Comparison of ENCODE assay signal across 20 cellular contexts in the genomic region with DNA sequence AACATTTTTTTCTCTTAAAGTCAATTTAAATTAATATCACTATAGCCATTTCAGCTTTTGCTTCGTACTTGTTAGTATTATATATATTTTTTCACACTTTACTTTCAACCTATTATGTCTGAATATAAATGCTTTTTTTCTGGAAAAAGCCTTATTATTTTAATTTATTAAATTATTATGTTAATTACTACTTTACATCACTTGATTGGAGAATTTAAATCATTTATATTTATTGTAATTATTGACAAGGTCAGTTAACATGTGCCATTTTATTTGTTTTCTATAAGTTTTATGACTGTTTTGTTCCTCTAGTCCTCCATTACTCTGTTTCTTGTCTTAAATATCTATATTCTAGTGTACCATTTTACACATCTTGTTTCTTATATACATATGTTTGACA.
DNase-seq lines count a peak whose midpoint lies in the region; ATAC-seq, FAIRE-seq and TF ChIP-seq lines count a peak whose summit lies in the region.
"Had no signal": no experiment of that assay in that cellular context is flagged by ENCODE, and none has a peak within 500 bp of the region (broad histone marks: within the 10 kb centered on the region; RNA-seq: fewer than 3 reads in every experiment).

No MANE protein-coding gene starts in this region.

- no peaks in the 10 kb centered on the region for H3K9me1 ChIP-seq in K562 (ENCODE audit: control insufficient read depth, insufficient read depth, low read length)

- in situ Hi-C loops in K562 (cut with MboI), result no loop called here

- no peak overlapping the region for H3K4me2 ChIP-seq in K562 (ENCODE audit: insufficient read depth, low read length)
- no peak overlapping the region for H3K4me2 ChIP-seq in smooth muscle cell
- H3K4me2 ChIP-seq: A549; BLaER1 treated with 17β-estradiol and CSF1 and Interleukin-3, amounts not matched to agents 10 nM and 100 nM had no signal

- no peaks in the 10 kb centered on the region for H3F3A ChIP-seq in smooth muscle cell (ENCODE audit: low read depth)

- TF ChIP-seq RAD21 in K562 (CRISPR knock-in tag; conservative IDR thresholded peaks at IDR 0.05 in 1 of 2, IDR thresholded peaks at IDR 0.05 in 1 of 2), result peak in 1 of 2 experiments; percentile 10; a peak in 1 of 4 replicates

- intact Hi-C loops in K562 (cut with micrococcal nuclease) (no loop called here), stomach (cut with DNase I; ENCODE audit: low total_unique reads) (no loop called here)

- H3K9ac ChIP-seq in K562 (ENCODE audit: insufficient read depth in 1 of 2, low read depth in 2 of 2, low read length in 2 of 2), result no peak overlapping the region
- no peak overlapping the region for H3K9ac ChIP-seq in smooth muscle cell (ENCODE audit: low read depth)
- H3K9ac ChIP-seq: BLaER1 treated with 17β-estradiol and CSF1 and Interleukin-3, amounts not matched to agents 10 nM and 100 nM had no signal

- no peak overlapping the region for H3K27ac ChIP-seq in K562 (ENCODE audit: extremely low read depth, low read depth, low read length)
- no peak overlapping the region for H3K27ac ChIP-seq in stomach
- H3K27ac ChIP-seq in smooth muscle cell (ENCODE audit: low read depth), result no peak overlapping the region
- H3K27ac ChIP-seq: 22Rv1; A549; BLaER1 treated with 17β-estradiol and CSF1 and Interleukin-3, amounts not matched to agents 10 nM and 100 nM; C4-2B had no signal

- TF ChIP-seq POLR2A in K562 (conservative IDR thresholded peaks at IDR 0.05) (no peak), stomach (IDR thresholded peaks at IDR 0.05) (no peak)

- ATAC-seq in K562, result no peak
- ATAC-seq: A549; CD8-positive, alpha-beta T cell; GM12878 had no signal

- POLR2A ChIA-PET in K562 (lab: Yijun Ruan, JAX), result no interaction called here

- no peak for TF ChIP-seq EP300 in K562 (IDR thresholded peaks at IDR 0.05; ENCODE audit: low read length)
- no peak for TF ChIP-seq EP300 in stomach (IDR thresholded peaks at IDR 0.05)

- H3K4me1 ChIP-seq in K562 (replicated peaks in 1 of 2; ENCODE audit: control insufficient read depth in 2 of 2, insufficient read depth in 2 of 2, low read length in 2 of 2) (no peaks in the 10 kb centered on the region), stomach (no peaks in the 10 kb centered on the region), smooth muscle cell (ENCODE audit: low read depth) (no peaks in the 10 kb centered on the region)
- H3K4me1 ChIP-seq: A549, Caco-2 had no signal

- BruUV-seq in K562 (replicated peaks; lab: Mats Ljungman, UMichigan), result no TSS peak

- H3K36me3 ChIP-seq in K562 (ENCODE audit: control insufficient read depth, insufficient read depth, low read length) (no peaks in the 10 kb centered on the region), stomach (no peaks in the 10 kb centered on the region), smooth muscle cell (ENCODE audit: low read depth) (no peaks in the 10 kb centered on the region)
- H3K36me3 ChIP-seq: BLaER1 treated with 17β-estradiol and CSF1 and Interleukin-3, amounts not matched to agents 10 nM and 100 nM had no signal

- no peaks in the 10 kb centered on the region for H4K20me1 ChIP-seq in K562 (replicated peaks; ENCODE audit: control insufficient read depth, insufficient read depth, low read length)
- no peaks in the 10 kb centered on the region for H4K20me1 ChIP-seq in smooth muscle cell (ENCODE audit: low read depth)
- H4K20me1 ChIP-seq: BLaER1 treated with 17β-estradiol and CSF1 and Interleukin-3, amounts not matched to agents 10 nM and 100 nM had no signal

- no peak for DNase-seq in K562 (ENCODE audit: extremely low read depth in 1 of 4, low spot score in 3 of 4)
- DNase-seq in frontal cortex (ENCODE audit: low spot score in 2 of 2), result no peak
- DNase-seq in stomach, result no peak
- no peak for DNase-seq in smooth muscle cell (lab: John Stamatoyannopoulos, UW; ENCODE audit: unreplicated experiment)
- DNase-seq: AML-193; Caco-2; Calu3; CD4-positive, alpha-beta T cell; CD8-positive, alpha-beta T cell; DMS79 treated with DMSO at 0.1 percent for 48 hours; GDM1 had no signal

- TF ChIP-seq CTCF in K562 (IDR thresholded peaks at IDR 0.05 in 2 of 3, conservative IDR thresholded peaks at IDR 0.05 in 1 of 3; ENCODE audit: insufficient read depth in 2 of 3, low read depth in 1 of 3, low read length in 3 of 3), result no peak
- TF ChIP-seq CTCF in stomach (IDR thresholded peaks at IDR 0.05), result no peak
- no peak for TF ChIP-seq CTCF in smooth muscle cell (IDR thresholded peaks at IDR 0.05; ENCODE audit: borderline replicate concordance, insufficient read depth, poor library complexity, severe bottlenecking)

- 1% methylated on average over 1 of the region's 1 CpG for WGBS in K562 (ENCODE audit: insufficient coverage, low coverage, missing lambda C conversion rate)
- WGBS in stomach, 5 donors, result 62 to 85% (median 69%) methylated on average over 1 of the region's 1 CpG
- WGBS in smooth muscle cell (ENCODE audit: low lambda C conversion rate), result 97% methylated on average over 1 of the region's 1 CpG

- CTCF ChIA-PET in K562 (lab: Yijun Ruan, JAX; ENCODE audit: low intra/inter-chr PET ratio), result no interaction called here

- H3K4me3 ChIP-seq in K562, result no peak overlapping the region
- no peak overlapping the region for H3K4me3 ChIP-seq in stomach
- H3K4me3 ChIP-seq in smooth muscle cell, result no peak overlapping the region
- H3K4me3 ChIP-seq: A549; BLaER1 treated with 17β-estradiol and CSF1 and Interleukin-3, amounts not matched to agents 10 nM and 100 nM; GM12878 had no signal

- FAIRE-seq in G401.6 (lab: Jason Lieb, UNC) (peak; percentile 73), K562 (lab: Jason Lieb, UNC) (no peak), frontal cortex (lab: Jason Lieb, UNC) (peak; percentile 63)
- FAIRE-seq: A549, D721Med, GM12878, GM12892, GM18507 had no signal

- H3K27me3 ChIP-seq in K562 (ENCODE audit: control insufficient read depth in 2 of 2, insufficient read depth in 2 of 2, low read length in 2 of 2), result no peaks in the 10 kb centered on the region
- no peaks in the 10 kb centered on the region for H3K27me3 ChIP-seq in stomach
- no peaks in the 10 kb centered on the region for H3K27me3 ChIP-seq in smooth muscle cell (ENCODE audit: low read depth)
- H3K27me3 ChIP-seq: BLaER1 treated with 17β-estradiol and CSF1 and Interleukin-3, amounts not matched to agents 10 nM and 100 nM had no signal

- H3K9me3 ChIP-seq in K562 (replicated peaks; ENCODE audit: control insufficient read depth, insufficient read depth, low read depth, low read length), result no peaks in the 10 kb centered on the region
- peaks cover 0 to 19% (median 0%) of the 10 kb centered on the region in 4 donors for H3K9me3 ChIP-seq in stomach
- no peaks in the 10 kb centered on the region for H3K9me3 ChIP-seq in smooth muscle cell (replicated peaks; ENCODE audit: low read depth)
- H3K9me3 ChIP-seq: A549 had no signal

- no peaks in the 10 kb centered on the region for H3K79me2 ChIP-seq in K562 (ENCODE audit: control insufficient read depth, insufficient read depth, low read length)
- no peaks in the 10 kb centered on the region for H3K79me2 ChIP-seq in smooth muscle cell (ENCODE audit: low read depth)

- H2AFZ ChIP-seq in K562 (ENCODE audit: low read depth, low read length) (no peak overlapping the region), smooth muscle cell (ENCODE audit: low read depth) (no peak overlapping the region)

TF ChIP-seq in K562, 482 proteins besides CTCF, POLR2A, EP300 and RAD21:
- TF ChIP-seq DEAF1 (CRISPR knock-in tag; IDR thresholded peaks at IDR 0.05), result peak; percentile 16; the same call in 1 of the 2 replicates
- TF ChIP-seq ZNF507 (tag; conservative IDR thresholded peaks at IDR 0.05), result peak; percentile 98
- TF ChIP-seq TFAM (CRISPR knock-in tag; conservative IDR thresholded peaks at IDR 0.05), result 0 out of 2 replicates have a peak, but pooled peaks have one; percentile 9
- TF ChIP-seq, protein P1, sequence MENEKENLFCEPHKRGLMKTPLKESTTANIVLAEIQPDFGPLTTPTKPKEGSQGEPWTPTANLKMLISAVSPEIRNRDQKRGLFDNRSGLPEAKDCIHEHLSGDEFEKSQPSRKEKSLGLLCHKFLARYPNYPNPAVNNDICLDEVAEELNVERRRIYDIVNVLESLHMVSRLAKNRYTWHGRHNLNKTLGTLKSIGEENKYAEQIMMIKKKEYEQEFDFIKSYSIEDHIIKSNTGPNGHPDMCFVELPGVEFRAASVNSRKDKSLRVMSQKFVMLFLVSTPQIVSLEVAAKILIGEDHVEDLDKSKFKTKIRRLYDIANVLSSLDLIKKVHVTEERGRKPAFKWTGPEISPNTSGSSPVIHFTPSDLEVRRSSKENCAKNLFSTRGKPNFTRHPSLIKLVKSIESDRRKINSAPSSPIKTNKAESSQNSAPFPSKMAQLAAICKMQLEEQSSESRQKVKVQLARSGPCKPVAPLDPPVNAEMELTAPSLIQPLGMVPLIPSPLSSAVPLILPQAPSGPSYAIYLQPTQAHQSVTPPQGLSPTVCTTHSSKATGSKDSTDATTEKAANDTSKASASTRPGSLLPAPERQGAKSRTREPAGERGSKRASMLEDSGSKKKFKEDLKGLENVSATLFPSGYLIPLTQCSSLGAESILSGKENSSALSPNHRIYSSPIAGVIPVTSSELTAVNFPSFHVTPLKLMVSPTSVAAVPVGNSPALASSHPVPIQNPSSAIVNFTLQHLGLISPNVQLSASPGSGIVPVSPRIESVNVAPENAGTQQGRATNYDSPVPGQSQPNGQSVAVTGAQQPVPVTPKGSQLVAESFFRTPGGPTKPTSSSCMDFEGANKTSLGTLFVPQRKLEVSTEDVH (IDR thresholded peaks at IDR 0.05; ENCODE audit: low read depth, partially characterized antibody), result no peak
- no peak for TF ChIP-seq DACH1 (IDR thresholded peaks at IDR 0.05; ENCODE audit: partially characterized antibody)
- 0 out of 2 replicates have a peak, but pooled peaks have one; percentile 15 for TF ChIP-seq NFIX (CRISPR knock-in tag; IDR thresholded peaks at IDR 0.05; ENCODE audit: low read depth)
- TF ChIP-seq OTX1 (CRISPR knock-in tag; IDR thresholded peaks at IDR 0.05), result 0 out of 2 replicates have a peak, but pooled peaks have one; percentile 42
